9 cellular contexts compared by ENCODE assay signal in genomic region chr15:83571820-83572707, GRCh38.
DNase-seq lines count a peak whose midpoint lies in the region; ATAC-seq and TF ChIP-seq lines count a peak whose summit lies in the region.
"Had no signal": no experiment of that assay in that cellular context is flagged by ENCODE, and none has a peak within 500 bp of the region (broad histone marks: within the 10 kb centered on the region; RNA-seq: fewer than 3 reads in every experiment).

No MANE protein-coding gene starts in this region.

- no peaks in the 10 kb centered on the region; the same call in 2 of the 3 replicates for H3K4me1 Mint-ChIP-seq in GM23338
- no peaks in the 10 kb centered on the region for H3K4me1 Mint-ChIP-seq in WTC11
- H3K4me1 Mint-ChIP-seq: central memory CD8-positive, alpha-beta T cell had no signal

- H3K9me3 Mint-ChIP-seq in GM23338 (no peaks in the 10 kb centered on the region), WTC11 (no peaks in the 10 kb centered on the region)
- H3K9me3 Mint-ChIP-seq: central memory CD8-positive, alpha-beta T cell had no signal

- H3K4me1 ChIP-seq in GM23338 (ENCODE audit: insufficient read depth), result no peaks in the 10 kb centered on the region
- no peaks in the 10 kb centered on the region for H3K4me1 ChIP-seq in uterus

- H3K9me2 ChIP-seq in GM23338 (ENCODE audit: insufficient read depth), result no peaks in the 10 kb centered on the region

- no peaks in the 10 kb centered on the region; the same call in 2 of the 3 replicates for H3K36me3 Mint-ChIP-seq in GM23338 (ENCODE audit: low read depth)
- no peaks in the 10 kb centered on the region for H3K36me3 Mint-ChIP-seq in WTC11

- no peaks in the 10 kb centered on the region for H3K36me3 ChIP-seq in GM23338 (ENCODE audit: insufficient read depth)
- H3K36me3 ChIP-seq in uterus, result no peaks in the 10 kb centered on the region

- TF ChIP-seq POLR2A in uterus (IDR thresholded peaks at IDR 0.05), result no peak

- H3K9me3 ChIP-seq in uterus, result no peaks in the 10 kb centered on the region

- CTCF ChIA-PET in AG04449 (lab: Yijun Ruan, JAX), result interaction anchor here (0.7 to 5.5 kb wide), 13 partner anchors 8 to 329 kb away, joined by 3 to 61 read pairs (median 5); partner anchors contain the start of gene SH3GL3
- CTCF ChIA-PET in WTC11 (lab: Charles Lee), result interaction anchor here (0.9 to 3.9 kb wide), 10 partner anchors 9 to 364 kb away, joined by 3 to 24 read pairs (median 7); partner anchors contain the start of gene SH3GL3

- H3K79me2 ChIP-seq in GM23338 (replicated peaks; ENCODE audit: insufficient read depth), result no peaks in the 10 kb centered on the region

- DNase-seq in AG04449 (ENCODE audit: low read depth, low spot score) (no peak), GM23338 (ENCODE audit: low spot score) (peak; percentile 76), WTC11 (ENCODE audit: low spot score) (no peak), iPS-NIHi7 (ENCODE audit: extremely low spot score) (peak; percentile 51), uterus (no peak), activated gamma-delta T cell (lab: John Stamatoyannopoulos, UW) (no peak), NCI-H146 treated with DMSO at 0.1 percent for 48 hours (lab: John Stamatoyannopoulos, UW; ENCODE audit: unreplicated experiment) (no peak)
- DNase-seq in activated CD4-positive, alpha-beta T cell treated with anti-CD3 and anti-CD28 coated beads, Interleukin-2, amount 50 U/mL, for 1 hour, result no peak

- H3K27ac Mint-ChIP-seq in GM23338, result no peak overlapping the region
- H3K27ac Mint-ChIP-seq in WTC11, result no peak overlapping the region

- no peaks in the 10 kb centered on the region for H4K20me1 ChIP-seq in GM23338 (replicated peaks; ENCODE audit: insufficient read depth)

- H2AFZ ChIP-seq in GM23338, result no peak overlapping the region

- H3K27me3 ChIP-seq in GM23338 (ENCODE audit: insufficient read depth), result no peaks in the 10 kb centered on the region
- H3K27me3 ChIP-seq in uterus, result no peaks in the 10 kb centered on the region

- no peak overlapping the region for H3K4me2 ChIP-seq in GM23338

- no peak overlapping the region for H3K27ac ChIP-seq in GM23338 (ENCODE audit: low read depth)
- no peak overlapping the region for H3K27ac ChIP-seq in uterus

- H3K4me3 Mint-ChIP-seq in GM23338, result no peak overlapping the region
- H3K4me3 Mint-ChIP-seq in WTC11, result no peak overlapping the region
- H3K4me3 Mint-ChIP-seq: central memory CD8-positive, alpha-beta T cell had no signal

- H3K4me3 ChIP-seq in AG04449 (ENCODE audit: low read depth, low read length) (no peak overlapping the region), GM23338 (no peak overlapping the region), uterus (no peak overlapping the region)

- intact Hi-C loops in uterus (cut with DNase I; ENCODE audit: low total_unique reads), result no loop called here

- peak; percentile 81 for ATAC-seq in GM23338
- ATAC-seq in WTC11, result peak; percentile 79

- H3K27me3 Mint-ChIP-seq in GM23338 (ENCODE audit: insufficient read depth, low read depth, poor library complexity) (peaks cover 4% of the 10 kb centered on the region), WTC11 (ENCODE audit: low read depth) (no peaks in the 10 kb centered on the region)

- POLR2A ChIA-PET in AG04449 (lab: Yijun Ruan, JAX), result no interaction called here
- POLR2A ChIA-PET in WTC11 (lab: Charles Lee), result interaction anchor here (0.6 kb wide), 1 partner anchor 98 kb away, joined by 3 read pairs; no protein-coding TSS in a partner anchor

- TF ChIP-seq CTCF in AG04449 (IDR thresholded peaks at IDR 0.05; ENCODE audit: insufficient read depth, low read length, missing control alignments), result peak; percentile 37
- TF ChIP-seq CTCF in GM23338 (conservative IDR thresholded peaks at IDR 0.05; ENCODE audit: low read depth in 2 of 2), result peak; percentile 59 to 85
- peak; percentile 34; the same call in 1 of the 2 replicates for TF ChIP-seq CTCF in WTC11 (IDR thresholded peaks at IDR 0.05)
- peak; percentile 45 to 59 (median 52) for TF ChIP-seq CTCF in uterus (IDR thresholded peaks at IDR 0.05)

- no peaks in the 10 kb centered on the region for H3F3A ChIP-seq in GM23338 (replicated peaks; ENCODE audit: low read depth)

TF ChIP-seq in GM23338, 12 proteins besides CTCF, POLR2A, EP300 and RAD21:
- no peak for TF ChIP-seq JUNB (IDR thresholded peaks at IDR 0.05; ENCODE audit: unreplicated experiment)

TF ChIP-seq in WTC11, 78 proteins besides CTCF, POLR2A, EP300 and RAD21:
- no peak for TF ChIP-seq ZNF396 (CRISPR knock-in tag; IDR thresholded peaks at IDR 0.05; ENCODE audit: borderline replicate concordance)
- no peak for TF ChIP-seq CREB1 (CRISPR knock-in tag; IDR thresholded peaks at IDR 0.05)
- TF ChIP-seq GTF2I (CRISPR knock-in tag; conservative IDR thresholded peaks at IDR 0.05), result no peak
- no peak for TF ChIP-seq SMAD4 (CRISPR knock-in tag; IDR thresholded peaks at IDR 0.05)
- TF ChIP-seq NFYB (CRISPR knock-in tag; conservative IDR thresholded peaks at IDR 0.05; ENCODE audit: low read depth), result no peak
- no peak for TF ChIP-seq EMX1 (CRISPR knock-in tag; IDR thresholded peaks at IDR 0.05)
- TF ChIP-seq ZNF219 (CRISPR knock-in tag; IDR thresholded peaks at IDR 0.05; ENCODE audit: borderline replicate concordance), result no peak
- no peak for TF ChIP-seq NR2C2 (CRISPR knock-in tag; IDR thresholded peaks at IDR 0.05)
- no peak for TF ChIP-seq FOXP1 (CRISPR knock-in tag; IDR thresholded peaks at IDR 0.05; ENCODE audit: borderline replicate concordance)
- TF ChIP-seq ZNF416 (CRISPR knock-in tag; IDR thresholded peaks at IDR 0.05), result no peak
- no peak for TF ChIP-seq GRHL2 (CRISPR knock-in tag; IDR thresholded peaks at IDR 0.05; ENCODE audit: insufficient replicate concordance, severe bottlenecking)
- no peak for TF ChIP-seq RELA (CRISPR knock-in tag; IDR thresholded peaks at IDR 0.05; ENCODE audit: borderline replicate concordance)
- TF ChIP-seq FOXJ3 (CRISPR knock-in tag; IDR thresholded peaks at IDR 0.05; ENCODE audit: borderline replicate concordance), result no peak
- TF ChIP-seq ETV6 (CRISPR knock-in tag; IDR thresholded peaks at IDR 0.05), result no peak

Comparison
In these comparisons a context has a peak if more than half of its experiments do, and no peak if none do; other contexts are left out.
1. DNase-seq: peak in GM23338 (single experiment) and iPS-NIHi7 (single experiment); none in AG04449 (single experiment), WTC11 (single experiment), uterus (0 of 2), activated gamma-delta T cell (single experiment), activated CD4-positive, alpha-beta T cell treated with anti-CD3 and anti-CD28 coated beads, Interleukin-2, amount 50 U/mL, for 1 hour (single experiment) and NCI-H146 treated with DMSO at 0.1 percent for 48 hours (single experiment).
2. Peak in every context shown above with its lines, with median percentiles within 50 percentile points of each other: CTCF ChIP-seq.